In genomic region chr15:98421419-98422085, GRCh38 we compare ENCODE assay signal across 8 cellular contexts.
DNase-seq lines count a peak whose midpoint lies in the region; ATAC-seq, FAIRE-seq and TF ChIP-seq lines count a peak whose summit lies in the region.

No MANE protein-coding gene starts in this region.

- no CpG with 5 or more reads among the region's 60 CpGs for WGBS in iPS DF 6.9 (ENCODE audit: insufficient coverage, insufficient read length)

- H3K27ac Mint-ChIP-seq in T-cell, result no peak overlapping the region
- H3K27ac Mint-ChIP-seq in astrocyte (ENCODE audit: unreplicated experiment), result no peak overlapping the region

- H3K4me3 Mint-ChIP-seq in T-cell, result peak overlapping the region; percentile 21 to 61 (median 25)
- no peak overlapping the region for H3K4me3 Mint-ChIP-seq in astrocyte (ENCODE audit: unreplicated experiment)

- H3K9me3 Mint-ChIP-seq in T-cell (no peaks in the 10 kb centered on the region), astrocyte (ENCODE audit: unreplicated experiment) (no peaks in the 10 kb centered on the region)

- H3K9me3 ChIP-seq in astrocyte (ENCODE audit: insufficient read depth, low read depth, low read length), result no peaks in the 10 kb centered on the region
- no peaks in the 10 kb centered on the region for H3K9me3 ChIP-seq in iPS DF 6.9 (ENCODE audit: control insufficient read depth, insufficient read depth, low read length)
- no peaks in the 10 kb centered on the region for H3K9me3 ChIP-seq in skeletal muscle satellite cell (replicated peaks; ENCODE audit: low read length)

- H3K4me3 ChIP-seq in astrocyte (ENCODE audit: insufficient read depth, low read depth, low read length) (no peak overlapping the region), iPS DF 6.9 (ENCODE audit: low read length) (peak overlapping the region; percentile 18; the same call in 1 of the 2 replicates), skeletal muscle satellite cell (ENCODE audit: low read length) (no peak overlapping the region)

- peak; percentile 55 for DNase-seq in COLO668 (lab: John Stamatoyannopoulos, UW; ENCODE audit: unreplicated experiment)
- peak in 44 of 76 experiments; percentile 1 to 55 (median 22) for DNase-seq in HUDEP-2 (lab: John Stamatoyannopoulos, UW; ENCODE audit: unreplicated experiment in 76 of 76)
- DNase-seq in T-cell, result peak in 33 of 34 experiments; percentile 13 to 60 (median 43)
- no peak for DNase-seq in astrocyte (ENCODE audit: low read depth)
- DNase-seq in iPS DF 6.9 (ENCODE audit: low read depth, low spot score), result no peak
- no peak for DNase-seq in GF-D8 (lab: John Stamatoyannopoulos, UW)

- POLR2A ChIA-PET in T-cell (lab: Charles Lee), result no interaction called here

- peaks cover 6% of the 10 kb centered on the region for H3K4me1 ChIP-seq in astrocyte (ENCODE audit: insufficient read depth, low read length)
- H3K4me1 ChIP-seq in iPS DF 6.9 (ENCODE audit: control insufficient read depth, insufficient read depth, low read length), result no peaks in the 10 kb centered on the region
- H3K4me1 ChIP-seq in skeletal muscle satellite cell (ENCODE audit: control insufficient read depth, insufficient read depth, low read length), result peaks cover 7% of the 10 kb centered on the region

- H2AFZ ChIP-seq in astrocyte (ENCODE audit: low read depth, low read length), result peak overlapping the region; percentile 79

- H3K79me2 ChIP-seq in astrocyte (ENCODE audit: insufficient read depth, low read length), result no peaks in the 10 kb centered on the region

- no peak for FAIRE-seq in astrocyte (lab: Jason Lieb, UNC)

- TF ChIP-seq CTCF in astrocyte (IDR thresholded peaks at IDR 0.05; ENCODE audit: insufficient read depth, low read depth, low read length), result peak; percentile 59

- CTCF ChIA-PET in T-cell (lab: Charles Lee), result interaction anchor here (0.6 to 0.9 kb wide), 2 partner anchors 32 to 484 kb away, joined by 3 read pairs; no protein-coding TSS in a partner anchor

- H3K27me3 ChIP-seq in astrocyte (ENCODE audit: insufficient read depth, low read length) (peaks cover 27% of the 10 kb centered on the region), iPS DF 6.9 (ENCODE audit: control insufficient read depth, insufficient read depth, low read length) (peaks cover 11% of the 10 kb centered on the region), skeletal muscle satellite cell (ENCODE audit: control insufficient read depth, insufficient read depth, low read length) (peaks cover 44% of the 10 kb centered on the region)

- H3K4me2 ChIP-seq in astrocyte (ENCODE audit: low read length) (peak overlapping the region; percentile 76), skeletal muscle satellite cell (ENCODE audit: low read length) (peak overlapping the region; percentile 73)

- H3K27ac ChIP-seq in astrocyte (ENCODE audit: low read depth, low read length) (no peak overlapping the region), iPS DF 6.9 (ENCODE audit: low read length) (no peak overlapping the region)

- ATAC-seq in GM19467 (IDR thresholded peaks at IDR 0.05; ENCODE audit: unreplicated experiment) (peak; percentile 73), T-cell (replicated peaks in 1 of 4) (peak; percentile 55 to 70 (median 66))

- H3K27me3 Mint-ChIP-seq in T-cell (peaks cover 37 to 53% of the 10 kb centered on the region in 2 donors), astrocyte (ENCODE audit: low read depth, unreplicated experiment) (peaks cover 51% of the 10 kb centered on the region)

- no peaks in the 10 kb centered on the region for H3K36me3 ChIP-seq in astrocyte (ENCODE audit: insufficient read depth, low read length)
- H3K36me3 ChIP-seq in iPS DF 6.9 (ENCODE audit: control insufficient read depth, insufficient read depth, low read length), result no peaks in the 10 kb centered on the region
- no peaks in the 10 kb centered on the region for H3K36me3 ChIP-seq in skeletal muscle satellite cell (ENCODE audit: insufficient read depth, low read length)

- H3K36me3 Mint-ChIP-seq in T-cell, result no peaks in the 10 kb centered on the region
- peaks cover 3% of the 10 kb centered on the region for H3K36me3 Mint-ChIP-seq in astrocyte (ENCODE audit: low read depth, unreplicated experiment)

- H3K4me1 Mint-ChIP-seq in T-cell, result peaks cover 0 to 11% (median 7%) of the 10 kb centered on the region in 3 donors
- peaks cover 3% of the 10 kb centered on the region for H3K4me1 Mint-ChIP-seq in astrocyte (ENCODE audit: low read depth, unreplicated experiment)

- H3K9ac ChIP-seq in astrocyte (ENCODE audit: low read length), result no peak overlapping the region
- H3K9ac ChIP-seq in skeletal muscle satellite cell (ENCODE audit: low read depth, low read length), result no peak overlapping the region

- H4K20me1 ChIP-seq in astrocyte (ENCODE audit: insufficient read depth, low read length), result no peaks in the 10 kb centered on the region

Comparison
In these comparisons a context has a peak if more than half of its experiments do, and no peak if none do; other contexts are left out.
1. DNase-seq: peak in COLO668 (single experiment), HUDEP-2 (44 of 76) and T-cell (33 of 34); none in astrocyte (single experiment), iPS DF 6.9 (single experiment) and GF-D8 (single experiment).